1 cellular context compared by ENCODE assay signal in the genomic region with DNA sequence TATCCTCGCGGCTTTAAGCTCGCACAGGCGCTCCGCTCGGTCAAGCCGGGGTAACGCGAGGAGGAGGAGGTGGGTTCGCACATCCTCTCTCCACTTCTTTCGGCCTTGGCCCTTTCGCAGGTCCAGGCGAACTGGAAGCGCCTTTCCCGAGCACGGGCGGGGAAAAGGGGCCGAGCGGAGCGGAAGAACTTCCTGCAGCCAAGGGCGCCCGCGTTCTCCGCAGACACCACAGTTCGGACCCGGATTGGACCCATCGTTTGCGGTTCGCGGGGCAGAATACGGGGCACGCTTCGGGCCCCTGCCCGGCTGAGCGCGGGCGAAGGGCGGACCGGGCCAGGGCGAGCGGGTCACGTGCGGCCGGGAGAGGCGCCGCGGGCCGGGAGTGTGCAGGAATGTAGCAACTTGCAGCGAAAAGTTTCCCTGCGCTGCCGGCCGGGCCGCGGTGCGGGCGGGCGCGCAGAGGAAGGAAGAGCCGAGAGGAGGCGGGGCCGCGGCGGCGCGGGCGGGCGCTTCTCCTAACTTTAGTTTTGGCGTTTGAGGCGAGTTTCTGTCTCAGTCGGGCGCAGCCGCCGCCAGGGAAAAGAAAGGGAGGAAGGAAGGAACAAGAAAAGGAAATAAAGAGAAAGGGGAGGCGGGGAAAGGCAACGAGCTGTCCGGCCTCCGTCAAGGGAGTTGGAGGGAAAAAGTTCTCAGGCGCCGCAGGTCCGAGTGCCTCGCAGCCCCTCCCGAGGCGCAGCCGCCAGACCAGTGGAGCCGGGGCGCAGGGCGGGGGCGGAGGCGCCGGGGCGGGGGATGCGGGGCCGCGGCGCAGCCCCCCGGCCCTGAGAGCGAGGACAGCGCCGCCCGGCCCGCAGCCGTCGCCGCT.
A peak's percentile ranks its signal among the peaks of the same experiment; 100 is the strongest.
TF ChIP-seq lines count a peak whose summit lies in the region.

TSS of gene YAP1 (plus strand) at position 552 of the 865 bp plus-strand sequence. CDS start 402 bp downstream, outside the sequence.

TF ChIP-seq in HepG2, 621 proteins besides CTCF, POLR2A, EP300 and RAD21 (continued from another document and continues in another):
- TF ChIP-seq ZNF687 (CRISPR knock-in tag; IDR thresholded peaks at IDR 0.05) (peak; percentile 97), ZNF367 (CRISPR knock-in tag; IDR thresholded peaks at IDR 0.05; ENCODE audit: borderline replicate concordance) (peak; percentile 71; the same call in 1 of the 2 replicates), ISL2 (CRISPR knock-in tag; IDR thresholded peaks at IDR 0.05) (peak; percentile 58), FIP1L1 (IDR thresholded peaks at IDR 0.05; ENCODE audit: borderline replicate concordance, insufficient read depth, low read depth, low read length) (peak; percentile 84; the same call in 1 of the 2 replicates), NFRKB (IDR thresholded peaks at IDR 0.05) (no peak), STAG1 (CRISPR knock-in tag; IDR thresholded peaks at IDR 0.05) (peak; percentile 19; the same call in 1 of the 2 replicates), NCOA1 (CRISPR knock-in tag; IDR thresholded peaks at IDR 0.05) (peak; percentile 80; the same call in 1 of the 2 replicates), NFKB2 (CRISPR knock-in tag; IDR thresholded peaks at IDR 0.05; ENCODE audit: borderline replicate concordance) (peak; percentile 73; the same call in 1 of the 2 replicates), REXO4 (CRISPR knock-in tag; IDR thresholded peaks at IDR 0.05; ENCODE audit: borderline replicate concordance) (no peak), ZNF496 (CRISPR knock-in tag; IDR thresholded peaks at IDR 0.05; ENCODE audit: insufficient replicate concordance) (no peak), ZIK1 (CRISPR knock-in tag; IDR thresholded peaks at IDR 0.05; ENCODE audit: borderline replicate concordance, low read depth) (peak; percentile 41; the same call in 1 of the 2 replicates), FOSL2 (CRISPR knock-in tag; IDR thresholded peaks at IDR 0.05) (peak; percentile 6; the same call in 1 of the 2 replicates), ASH2L (IDR thresholded peaks at IDR 0.05; ENCODE audit: insufficient read length, low read depth, low read length) (peak; percentile 97), CENPT (CRISPR knock-in tag; IDR thresholded peaks at IDR 0.05; ENCODE audit: low read depth) (no peak), ZNF451 (CRISPR knock-in tag; IDR thresholded peaks at IDR 0.05) (peak; percentile 35; the same call in 1 of the 2 replicates), FOXK1 (CRISPR knock-in tag; IDR thresholded peaks at IDR 0.05; ENCODE audit: borderline replicate concordance, low read depth) (0 out of 2 replicates have a peak, but pooled peaks have one; percentile 21), SUZ12 (IDR thresholded peaks at IDR 0.05; ENCODE audit: low read depth, low read length) (no peak), ZNF543 (CRISPR knock-in tag; IDR thresholded peaks at IDR 0.05) (0 out of 2 replicates have a peak, but pooled peaks have one; percentile 45), ZFP90 (CRISPR knock-in tag; IDR thresholded peaks at IDR 0.05; ENCODE audit: borderline replicate concordance) (peak; percentile 55; the same call in 1 of the 2 replicates), ZNF281 (CRISPR knock-in tag; IDR thresholded peaks at IDR 0.05; ENCODE audit: borderline replicate concordance) (0 out of 2 replicates have a peak, but pooled peaks have one; percentile 43), HNRNPL (IDR thresholded peaks at IDR 0.05; ENCODE audit: low read depth, low read length) (peak; percentile 58; the same call in 1 of the 2 replicates), MBNL3 (CRISPR knock-in tag; conservative IDR thresholded peaks at IDR 0.05) (no peak)
- TF ChIP-seq, protein P1, sequence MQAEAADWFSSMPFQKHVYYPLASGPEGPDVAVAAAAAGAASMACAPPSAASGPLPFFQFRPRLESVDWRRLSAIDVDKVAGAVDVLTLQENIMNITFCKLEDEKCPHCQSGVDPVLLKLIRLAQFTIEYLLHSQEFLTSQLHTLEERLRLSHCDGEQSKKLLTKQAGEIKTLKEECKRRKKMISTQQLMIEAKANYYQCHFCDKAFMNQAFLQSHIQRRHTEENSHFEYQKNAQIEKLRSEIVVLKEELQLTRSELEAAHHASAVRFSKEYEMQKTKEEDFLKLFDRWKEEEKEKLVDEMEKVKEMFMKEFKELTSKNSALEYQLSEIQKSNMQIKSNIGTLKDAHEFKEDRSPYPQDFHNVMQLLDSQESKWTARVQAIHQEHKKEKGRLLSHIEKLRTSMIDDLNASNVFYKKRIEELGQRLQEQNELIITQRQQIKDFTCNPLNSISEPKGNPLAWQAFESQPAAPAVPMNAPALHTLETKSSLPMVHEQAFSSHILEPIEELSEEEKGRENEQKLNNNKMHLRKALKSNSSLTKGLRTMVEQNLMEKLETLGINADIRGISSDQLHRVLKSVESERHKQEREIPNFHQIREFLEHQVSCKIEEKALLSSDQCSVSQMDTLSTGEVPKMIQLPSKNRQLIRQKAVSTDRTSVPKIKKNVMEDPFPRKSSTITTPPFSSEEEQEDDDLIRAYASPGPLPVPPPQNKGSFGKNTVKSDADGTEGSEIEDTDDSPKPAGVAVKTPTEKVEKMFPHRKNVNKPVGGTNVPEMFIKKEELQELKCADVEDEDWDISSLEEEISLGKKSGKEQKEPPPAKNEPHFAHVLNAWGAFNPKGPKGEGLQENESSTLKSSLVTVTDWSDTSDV (CRISPR knock-in tag; IDR thresholded peaks at IDR 0.05): no peak
- TF ChIP-seq, protein P2, sequence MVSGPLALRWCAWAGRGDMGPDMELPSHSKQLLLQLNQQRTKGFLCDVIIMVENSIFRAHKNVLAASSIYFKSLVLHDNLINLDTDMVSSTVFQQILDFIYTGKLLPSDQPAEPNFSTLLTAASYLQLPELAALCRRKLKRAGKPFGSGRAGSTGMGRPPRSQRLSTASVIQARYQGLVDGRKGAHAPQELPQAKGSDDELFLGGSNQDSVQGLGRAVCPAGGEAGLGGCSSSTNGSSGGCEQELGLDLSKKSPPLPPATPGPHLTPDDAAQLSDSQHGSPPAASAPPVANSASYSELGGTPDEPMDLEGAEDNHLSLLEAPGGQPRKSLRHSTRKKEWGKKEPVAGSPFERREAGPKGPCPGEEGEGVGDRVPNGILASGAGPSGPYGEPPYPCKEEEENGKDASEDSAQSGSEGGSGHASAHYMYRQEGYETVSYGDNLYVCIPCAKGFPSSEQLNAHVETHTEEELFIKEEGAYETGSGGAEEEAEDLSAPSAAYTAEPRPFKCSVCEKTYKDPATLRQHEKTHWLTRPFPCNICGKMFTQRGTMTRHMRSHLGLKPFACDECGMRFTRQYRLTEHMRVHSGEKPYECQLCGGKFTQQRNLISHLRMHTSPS (CRISPR knock-in tag; IDR thresholded peaks at IDR 0.05; ENCODE audit: low read depth): no peak
- TF ChIP-seq, protein P3, sequence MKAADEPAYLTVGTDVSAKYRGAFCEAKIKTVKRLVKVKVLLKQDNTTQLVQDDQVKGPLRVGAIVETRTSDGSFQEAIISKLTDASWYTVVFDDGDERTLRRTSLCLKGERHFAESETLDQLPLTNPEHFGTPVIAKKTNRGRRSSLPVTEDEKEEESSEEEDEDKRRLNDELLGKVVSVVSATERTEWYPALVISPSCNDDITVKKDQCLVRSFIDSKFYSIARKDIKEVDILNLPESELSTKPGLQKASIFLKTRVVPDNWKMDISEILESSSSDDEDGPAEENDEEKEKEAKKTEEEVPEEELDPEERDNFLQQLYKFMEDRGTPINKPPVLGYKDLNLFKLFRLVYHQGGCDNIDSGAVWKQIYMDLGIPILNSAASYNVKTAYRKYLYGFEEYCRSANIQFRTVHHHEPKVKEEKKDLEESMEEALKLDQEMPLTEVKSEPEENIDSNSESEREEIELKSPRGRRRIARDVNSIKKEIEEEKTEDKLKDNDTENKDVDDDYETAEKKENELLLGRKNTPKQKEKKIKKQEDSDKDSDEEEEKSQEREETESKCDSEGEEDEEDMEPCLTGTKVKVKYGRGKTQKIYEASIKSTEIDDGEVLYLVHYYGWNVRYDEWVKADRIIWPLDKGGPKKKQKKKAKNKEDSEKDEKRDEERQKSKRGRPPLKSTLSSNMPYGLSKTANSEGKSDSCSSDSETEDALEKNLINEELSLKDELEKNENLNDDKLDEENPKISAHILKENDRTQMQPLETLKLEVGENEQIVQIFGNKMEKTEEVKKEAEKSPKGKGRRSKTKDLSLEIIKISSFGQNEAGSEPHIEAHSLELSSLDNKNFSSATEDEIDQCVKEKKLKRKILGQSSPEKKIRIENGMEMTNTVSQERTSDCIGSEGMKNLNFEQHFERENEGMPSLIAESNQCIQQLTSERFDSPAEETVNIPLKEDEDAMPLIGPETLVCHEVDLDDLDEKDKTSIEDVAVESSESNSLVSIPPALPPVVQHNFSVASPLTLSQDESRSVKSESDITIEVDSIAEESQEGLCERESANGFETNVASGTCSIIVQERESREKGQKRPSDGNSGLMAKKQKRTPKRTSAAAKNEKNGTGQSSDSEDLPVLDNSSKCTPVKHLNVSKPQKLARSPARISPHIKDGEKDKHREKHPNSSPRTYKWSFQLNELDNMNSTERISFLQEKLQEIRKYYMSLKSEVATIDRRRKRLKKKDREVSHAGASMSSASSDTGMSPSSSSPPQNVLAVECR (CRISPR knock-in tag; IDR thresholded peaks at IDR 0.05; ENCODE audit: borderline replicate concordance): peak; percentile 86
- TF ChIP-seq, protein P4, sequence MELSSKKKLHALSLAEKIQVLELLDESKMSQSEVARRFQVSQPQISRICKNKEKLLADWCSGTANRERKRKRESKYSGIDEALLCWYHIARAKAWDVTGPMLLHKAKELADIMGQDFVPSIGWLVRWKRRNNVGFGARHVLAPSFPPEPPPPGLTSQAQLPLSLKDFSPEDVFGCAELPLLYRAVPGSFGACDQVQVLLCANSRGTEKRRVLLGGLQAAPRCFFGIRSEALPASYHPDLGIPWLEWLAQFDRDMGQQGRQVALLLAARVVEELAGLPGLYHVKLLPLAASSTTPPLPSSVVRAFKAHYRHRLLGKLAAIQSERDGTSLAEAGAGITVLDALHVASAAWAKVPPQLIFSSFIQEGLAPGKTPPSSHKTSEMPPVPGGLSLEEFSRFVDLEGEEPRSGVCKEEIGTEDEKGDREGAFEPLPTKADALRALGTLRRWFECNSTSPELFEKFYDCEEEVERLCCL (CRISPR knock-in tag; IDR thresholded peaks at IDR 0.05; ENCODE audit: borderline replicate concordance): no peak
- TF ChIP-seq, protein P5, sequence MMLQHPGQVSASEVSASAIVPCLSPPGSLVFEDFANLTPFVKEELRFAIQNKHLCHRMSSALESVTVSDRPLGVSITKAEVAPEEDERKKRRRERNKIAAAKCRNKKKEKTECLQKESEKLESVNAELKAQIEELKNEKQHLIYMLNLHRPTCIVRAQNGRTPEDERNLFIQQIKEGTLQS (CRISPR knock-in tag; IDR thresholded peaks at IDR 0.05): peak; percentile 36; the same call in 1 of the 2 replicates
- TF ChIP-seq, protein P6, sequence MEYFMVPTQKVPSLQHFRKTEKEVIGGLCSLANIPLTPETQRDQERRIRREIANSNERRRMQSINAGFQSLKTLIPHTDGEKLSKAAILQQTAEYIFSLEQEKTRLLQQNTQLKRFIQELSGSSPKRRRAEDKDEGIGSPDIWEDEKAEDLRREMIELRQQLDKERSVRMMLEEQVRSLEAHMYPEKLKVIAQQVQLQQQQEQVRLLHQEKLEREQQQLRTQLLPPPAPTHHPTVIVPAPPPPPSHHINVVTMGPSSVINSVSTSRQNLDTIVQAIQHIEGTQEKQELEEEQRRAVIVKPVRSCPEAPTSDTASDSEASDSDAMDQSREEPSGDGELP (IDR thresholded peaks at IDR 0.05; ENCODE audit: borderline replicate concordance, low read depth): no peak
- TF ChIP-seq, protein P7, sequence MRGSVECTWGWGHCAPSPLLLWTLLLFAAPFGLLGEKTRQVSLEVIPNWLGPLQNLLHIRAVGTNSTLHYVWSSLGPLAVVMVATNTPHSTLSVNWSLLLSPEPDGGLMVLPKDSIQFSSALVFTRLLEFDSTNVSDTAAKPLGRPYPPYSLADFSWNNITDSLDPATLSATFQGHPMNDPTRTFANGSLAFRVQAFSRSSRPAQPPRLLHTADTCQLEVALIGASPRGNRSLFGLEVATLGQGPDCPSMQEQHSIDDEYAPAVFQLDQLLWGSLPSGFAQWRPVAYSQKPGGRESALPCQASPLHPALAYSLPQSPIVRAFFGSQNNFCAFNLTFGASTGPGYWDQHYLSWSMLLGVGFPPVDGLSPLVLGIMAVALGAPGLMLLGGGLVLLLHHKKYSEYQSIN (CRISPR knock-in tag; IDR thresholded peaks at IDR 0.05; ENCODE audit: borderline replicate concordance): no peak
